In genomic region chr15:45362419-45362818, GRCh38 we compare ENCODE assay signal across 23 cellular contexts.
"Had no signal": no experiment of that assay in that cellular context is flagged by ENCODE, and none has a peak within 500 bp of the region (broad histone marks: within the 10 kb centered on the region; RNA-seq: fewer than 3 reads in every experiment).

No MANE protein-coding gene starts in this region.

- H3K4me1 ChIP-seq: foreskin keratinocyte, lower lobe of right lung had no signal

- DNase-seq: dermis blood vessel endothelial cell; dorsolateral prefrontal cortex; effector CD4-positive, alpha-beta T cell; effector memory CD4-positive, alpha-beta T cell; foreskin keratinocyte; heart left ventricle; hypothalamus; immature natural killer cell; islet precursor cell; left cardiac atrium; left ventricle myocardium inferior; lower lobe of right lung; mesenchymal stem cell; mucosa of descending colon; naive B cell; naive thymus-derived CD8-positive, alpha-beta T cell had no signal

- H3K27me3 ChIP-seq: dorsolateral prefrontal cortex, esophagus muscularis mucosa, gastroesophageal sphincter, heart left ventricle, hepatocyte had no signal

- H2AFZ ChIP-seq: hepatocyte had no signal

- FAIRE-seq: colon, endothelial cell of umbilical vein, frontal cortex had no signal

- H3K9me3 ChIP-seq: esophagus muscularis mucosa, gastroesophageal sphincter, heart left ventricle, left ventricle myocardium inferior, lower lobe of right lung, mucosa of descending colon had no signal

- H3K79me2 ChIP-seq: hepatocyte had no signal

- H3K4me2 ChIP-seq: hepatocyte had no signal

- H3K4me3 ChIP-seq: coronary artery, dorsolateral prefrontal cortex, esophagus muscularis mucosa, gastroesophageal sphincter, heart left ventricle, hepatocyte, left ventricle myocardium inferior, lower lobe of right lung, mucosa of descending colon had no signal

- H3K27ac ChIP-seq: coronary artery, esophagus muscularis mucosa, foreskin keratinocyte, gastroesophageal sphincter, heart left ventricle, hepatocyte, left ventricle myocardium inferior, lower lobe of right lung had no signal

- ATAC-seq: foreskin keratinocyte; gastroesophageal sphincter; heart left ventricle; left cardiac atrium; lower lobe of right lung; mucosa of descending colon; naive thymus-derived CD8-positive, alpha-beta T cell had no signal
